8 cellular contexts compared by ENCODE assay signal in genomic region chr11:65424200-65425104, GRCh38.
DNase-seq lines count a peak whose midpoint lies in the region; ATAC-seq lines count a peak whose summit lies in the region.

No MANE protein-coding gene starts in this region.

- peak; percentile 35 for DNase-seq in GM04504 (ENCODE audit: low read depth)
- peak; percentile 55 for DNase-seq in RKO (ENCODE audit: low spot score)
- DNase-seq in astrocyte of the hippocampus (ENCODE audit: low read depth, low spot score), result peak; percentile 70
- peak; percentile 46 for DNase-seq in islet precursor cell
- DNase-seq in stimulated activated CD4-positive, alpha-beta T cell treated with anti-CD3 and anti-CD28 coated beads, Interleukin-1b, Interleukin-23, amount 100 ng/mL, for 4 hours (ENCODE audit: low read depth in 2 of 2), result peak; percentile 59 to 64
- DNase-seq in AG20443 (ENCODE audit: low spot score), result no peak

- no peak for ATAC-seq in GM21825 (IDR thresholded peaks at IDR 0.05; ENCODE audit: unreplicated experiment)
- ATAC-seq in GM19467 (IDR thresholded peaks at IDR 0.05; ENCODE audit: unreplicated experiment), result no peak
